Comparison of ENCODE assay signal across 16 cellular contexts in genomic region chr1:201017828-201018163, GRCh38. TPM values are rescaled to one million over a fixed set of nuclear protein-coding genes. Genes with fewer than 3 reads are reported as not detected.
DNase-seq lines count a peak whose midpoint lies in the region; ATAC-seq and TF ChIP-seq lines count a peak whose summit lies in the region.
"Had no signal": no experiment of that assay in that cellular context is flagged by ENCODE, and none has a peak within 500 bp of the region (broad histone marks: within the 10 kb centered on the region; RNA-seq: fewer than 3 reads in every experiment).

No MANE protein-coding gene starts in this region.

- peak overlapping the region; percentile 15 for H3K27ac ChIP-seq in CD4-positive, CD25-positive, alpha-beta regulatory T cell (ENCODE audit: insufficient read depth, low read length, poor library complexity, severe bottlenecking)
- H3K27ac ChIP-seq in HL-60 (replicated peaks), result peak overlapping the region; percentile 64
- peak overlapping the region; percentile 30 for H3K27ac ChIP-seq in naive thymus-derived CD4-positive, alpha-beta T cell (ENCODE audit: low read depth, low read length)
- H3K27ac ChIP-seq: VCaP had no signal

- no peak for DNase-seq in CD4-positive, CD25-positive, alpha-beta regulatory T cell
- DNase-seq in HL-60 (ENCODE audit: low read depth in 1 of 2, low spot score in 1 of 2) (no peak), SIG-M5 treated with dmso at 0.1 percent for 504 hours (lab: John Stamatoyannopoulos, UW; ENCODE audit: unreplicated experiment) (no peak), hepatic stellate cell (ENCODE audit: low spot score) (no peak)
- DNase-seq in naive thymus-derived CD4-positive, alpha-beta T cell, result no peak
- DNase-seq: H7, heart right ventricle, Kasumi-1, left lung, NCI-H2029, nephron progenitor cell, SIG-M5 had no signal

- H3K4me3 Mint-ChIP-seq in CD4-positive, CD25-positive, alpha-beta regulatory T cell, result peak overlapping the region in 3 of 4 donors; percentile 54 to 66 (median 64)
- peak overlapping the region; percentile 17 for H3K4me3 Mint-ChIP-seq in activated naive CD8-positive, alpha-beta T cell
- H3K4me3 Mint-ChIP-seq in naive thymus-derived CD4-positive, alpha-beta T cell, result peak overlapping the region; percentile 33 to 100 (median 65)
- H3K4me3 Mint-ChIP-seq: nephron progenitor cell had no signal

- H3K27me3 ChIP-seq in CD4-positive, CD25-positive, alpha-beta regulatory T cell (ENCODE audit: control insufficient read depth, insufficient read depth, low read length), result no peaks in the 10 kb centered on the region
- H3K27me3 ChIP-seq in HL-60 (ENCODE audit: insufficient read depth, poor library complexity, severe bottlenecking), result no peaks in the 10 kb centered on the region
- H3K27me3 ChIP-seq in naive thymus-derived CD4-positive, alpha-beta T cell (ENCODE audit: control insufficient read depth in 2 of 2, insufficient read depth in 2 of 2, low read length in 2 of 2), result no peaks in the 10 kb centered on the region

- H3K4me1 ChIP-seq in CD4-positive, CD25-positive, alpha-beta regulatory T cell (ENCODE audit: control insufficient read depth, insufficient read depth, low read length, poor library complexity, severe bottlenecking), result peaks cover 98% of the 10 kb centered on the region
- peaks cover 84 to 97% of the 10 kb centered on the region in 2 donors for H3K4me1 ChIP-seq in naive thymus-derived CD4-positive, alpha-beta T cell (ENCODE audit: control insufficient read depth in 2 of 2, insufficient read depth in 2 of 2, low read length in 2 of 2)

- CTCF ChIA-PET in naive thymus-derived CD4-positive, alpha-beta T cell (lab: Charles Lee), result interaction anchor here (1.0 to 3.5 kb wide), 4 partner anchors 25 to 46 kb away, joined by 3 to 18 read pairs (median 6); no protein-coding TSS in a partner anchor

- peaks cover 14 to 99% (median 66%) of the 10 kb centered on the region in 4 donors for H3K4me1 Mint-ChIP-seq in CD4-positive, CD25-positive, alpha-beta regulatory T cell
- peaks cover 92% of the 10 kb centered on the region for H3K4me1 Mint-ChIP-seq in activated naive CD8-positive, alpha-beta T cell (ENCODE audit: low read depth)
- peaks cover 84 to 100% (median 95%) of the 10 kb centered on the region in 7 donors for H3K4me1 Mint-ChIP-seq in naive thymus-derived CD4-positive, alpha-beta T cell

- H3K9me3 ChIP-seq in CD4-positive, CD25-positive, alpha-beta regulatory T cell (ENCODE audit: control insufficient read depth in 2 of 2, low read length in 2 of 2), result no peaks in the 10 kb centered on the region
- H3K9me3 ChIP-seq in naive thymus-derived CD4-positive, alpha-beta T cell (ENCODE audit: control insufficient read depth in 2 of 3, low read length in 3 of 3), result no peaks in the 10 kb centered on the region
- H3K9me3 ChIP-seq: heart right ventricle, left lung had no signal

- H3K27ac Mint-ChIP-seq in CD4-positive, CD25-positive, alpha-beta regulatory T cell, result peak overlapping the region; percentile 14 to 99 (median 92)
- H3K27ac Mint-ChIP-seq in activated naive CD8-positive, alpha-beta T cell, result peak overlapping the region; percentile 98
- peak overlapping the region; percentile 59 to 100 (median 98) for H3K27ac Mint-ChIP-seq in naive thymus-derived CD4-positive, alpha-beta T cell
- H3K27ac Mint-ChIP-seq: nephron progenitor cell had no signal

- ATAC-seq in CD4-positive, CD25-positive, alpha-beta regulatory T cell (ENCODE audit: low read depth in 2 of 2), result no peak
- no peak for ATAC-seq in naive thymus-derived CD4-positive, alpha-beta T cell
- ATAC-seq in GM18861 (IDR thresholded peaks at IDR 0.05; ENCODE audit: unreplicated experiment), result no peak
- no peak for ATAC-seq in HG02623 (IDR thresholded peaks at IDR 0.05; ENCODE audit: unreplicated experiment)
- ATAC-seq: left lung had no signal

- H3K27me3 Mint-ChIP-seq in CD4-positive, CD25-positive, alpha-beta regulatory T cell, result peaks cover 3% of the 10 kb centered on the region
- no peaks in the 10 kb centered on the region for H3K27me3 Mint-ChIP-seq in activated naive CD8-positive, alpha-beta T cell
- H3K27me3 Mint-ChIP-seq in naive thymus-derived CD4-positive, alpha-beta T cell, result no peaks in the 10 kb centered on the region

- H3K36me3 ChIP-seq in CD4-positive, CD25-positive, alpha-beta regulatory T cell (ENCODE audit: control insufficient read depth, insufficient read depth, low read length), result no peaks in the 10 kb centered on the region
- no peaks in the 10 kb centered on the region for H3K36me3 ChIP-seq in naive thymus-derived CD4-positive, alpha-beta T cell (ENCODE audit: control insufficient read depth in 2 of 3, insufficient read depth in 3 of 3, low read length in 3 of 3)
- H3K36me3 ChIP-seq: heart right ventricle, left lung had no signal

- intact Hi-C loops in naive thymus-derived CD4-positive, alpha-beta T cell (cut with micrococcal nuclease), result loop anchor here (2.0 to 10.0 kb wide), 2 partner anchors 395 to 487 kb away; partner anchors contain the start of gene CSRP1 (in 1 of the 2)

- no peaks in the 10 kb centered on the region for H3K9me3 Mint-ChIP-seq in CD4-positive, CD25-positive, alpha-beta regulatory T cell
- no peaks in the 10 kb centered on the region for H3K9me3 Mint-ChIP-seq in activated naive CD8-positive, alpha-beta T cell (ENCODE audit: low read depth)
- H3K9me3 Mint-ChIP-seq in naive thymus-derived CD4-positive, alpha-beta T cell, result peaks cover 0 to 2% (median 0%) of the 10 kb centered on the region in 11 donors
- H3K9me3 Mint-ChIP-seq: nephron progenitor cell had no signal

- TF ChIP-seq CTCF in HL-60 (IDR thresholded peaks at IDR 0.05; ENCODE audit: insufficient read depth, low read length), result no peak

- POLR2A ChIA-PET in naive thymus-derived CD4-positive, alpha-beta T cell (lab: Charles Lee), result interaction anchor here (1.0 to 1.6 kb wide), 2 partner anchors 8 to 9 kb away, joined by 3 to 4 read pairs; no protein-coding TSS in a partner anchor

- peaks cover 10% of the 10 kb centered on the region for H3K36me3 Mint-ChIP-seq in CD4-positive, CD25-positive, alpha-beta regulatory T cell
- no peaks in the 10 kb centered on the region for H3K36me3 Mint-ChIP-seq in activated naive CD8-positive, alpha-beta T cell
- peaks cover 0 to 28% (median 2%) of the 10 kb centered on the region in 5 donors for H3K36me3 Mint-ChIP-seq in naive thymus-derived CD4-positive, alpha-beta T cell

- H3K4me3 ChIP-seq in CD4-positive, CD25-positive, alpha-beta regulatory T cell (ENCODE audit: low read depth, low read length), result no peak overlapping the region
- no peak overlapping the region for H3K4me3 ChIP-seq in HL-60 (replicated peaks; ENCODE audit: insufficient read depth, low read length)
- H3K4me3 ChIP-seq in naive thymus-derived CD4-positive, alpha-beta T cell (ENCODE audit: low read length), result no peak overlapping the region
- H3K4me3 ChIP-seq: heart right ventricle, left lung had no signal

RNA-seq across cellular contexts. Expression of gene KIF21B, which starts 5.7 kb away (rescaled TPM):
- total RNA-seq in CD4-positive, CD25-positive, alpha-beta regulatory T cell, result 96.9 TPM
- polyA plus RNA-seq in CD4-positive, CD25-positive, alpha-beta regulatory T cell, result 1 to 10 TPM; 2.3 to 3.5 (median 3.0) TPM
- total RNA-seq in naive thymus-derived CD4-positive, alpha-beta T cell, result 10 to 100 TPM; 68.3 to 97.6 (median 73.4) TPM
- polyA plus RNA-seq in naive thymus-derived CD4-positive, alpha-beta T cell, result 1 to 10 TPM; 3.0 to 8.1 TPM
